Comparison of ENCODE assay signal across 2 cellular contexts in genomic region chr21:28899744-28900143, GRCh38.
TF ChIP-seq lines count a peak whose summit lies in the region.

No MANE protein-coding gene starts in this region.

TF ChIP-seq in IMR-90, 13 proteins besides CTCF, POLR2A, EP300 and RAD21 (continued from another document):
- TF ChIP-seq ELK1 (IDR thresholded peaks at IDR 0.05; ENCODE audit: borderline replicate concordance, low read depth, low read length) (no peak), USF2 (IDR thresholded peaks at IDR 0.05; ENCODE audit: low read depth, low read length) (no peak), CEBPB (IDR thresholded peaks at IDR 0.05; ENCODE audit: low read depth, low read length) (peak; percentile 41; the same call in 1 of the 2 replicates)

TF ChIP-seq in K562, 482 proteins besides CTCF, POLR2A, EP300 and RAD21 (continued from another document and continues in another):
- no peak for TF ChIP-seq HES1 (IDR thresholded peaks at IDR 0.05; ENCODE audit: low read depth)
- TF ChIP-seq, protein P1, sequence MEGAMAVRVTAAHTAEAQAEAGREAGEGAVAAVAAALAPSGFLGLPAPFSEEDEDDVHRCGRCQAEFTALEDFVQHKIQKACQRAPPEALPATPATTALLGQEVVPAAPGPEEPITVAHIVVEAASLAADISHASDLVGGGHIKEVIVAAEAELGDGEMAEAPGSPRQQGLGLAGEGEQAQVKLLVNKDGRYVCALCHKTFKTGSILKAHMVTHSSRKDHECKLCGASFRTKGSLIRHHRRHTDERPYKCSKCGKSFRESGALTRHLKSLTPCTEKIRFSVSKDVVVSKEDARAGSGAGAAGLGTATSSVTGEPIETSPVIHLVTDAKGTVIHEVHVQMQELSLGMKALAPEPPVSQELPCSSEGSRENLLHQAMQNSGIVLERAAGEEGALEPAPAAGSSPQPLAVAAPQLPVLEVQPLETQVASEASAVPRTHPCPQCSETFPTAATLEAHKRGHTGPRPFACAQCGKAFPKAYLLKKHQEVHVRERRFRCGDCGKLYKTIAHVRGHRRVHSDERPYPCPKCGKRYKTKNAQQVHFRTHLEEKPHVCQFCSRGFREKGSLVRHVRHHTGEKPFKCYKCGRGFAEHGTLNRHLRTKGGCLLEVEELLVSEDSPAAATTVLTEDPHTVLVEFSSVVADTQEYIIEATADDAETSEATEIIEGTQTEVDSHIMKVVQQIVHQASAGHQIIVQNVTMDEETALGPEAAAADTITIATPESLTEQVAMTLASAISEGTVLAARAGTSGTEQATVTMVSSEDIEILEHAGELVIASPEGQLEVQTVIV (CRISPR knock-in tag; IDR thresholded peaks at IDR 0.05; ENCODE audit: borderline replicate concordance): no peak
- TF ChIP-seq BRF1 (IDR thresholded peaks at IDR 0.05; ENCODE audit: borderline replicate concordance, extremely low read depth, insufficient read length): no peak
- TF ChIP-seq SOX6 (IDR thresholded peaks at IDR 0.05): peak; percentile 71
- TF ChIP-seq PYGO2 (tag; IDR thresholded peaks at IDR 0.05): no peak
- TF ChIP-seq ERF (CRISPR knock-in tag; IDR thresholded peaks at IDR 0.05): no peak
- peak; percentile 18 for TF ChIP-seq MEIS2 (IDR thresholded peaks at IDR 0.05; ENCODE audit: partially characterized antibody)
- peak; percentile 47; the same call in 1 of the 2 replicates for TF ChIP-seq JUN (IDR thresholded peaks at IDR 0.05; ENCODE audit: borderline replicate concordance, low read depth, low read length)
- TF ChIP-seq JUN (CRISPR knock-in tag; IDR thresholded peaks at IDR 0.05; ENCODE audit: borderline replicate concordance): no peak
- peak; percentile 90 for TF ChIP-seq FOXJ2 (tag; IDR thresholded peaks at IDR 0.05)
- peak; percentile 19; the same call in 1 of the 2 replicates for TF ChIP-seq RFX1 (IDR thresholded peaks at IDR 0.05)
- no peak for TF ChIP-seq RHOXF2B (CRISPR knock-in tag; conservative IDR thresholded peaks at IDR 0.05)
- TF ChIP-seq NCOA1 (IDR thresholded peaks at IDR 0.05; ENCODE audit: low read depth): no peak
- TF ChIP-seq, protein P2, sequence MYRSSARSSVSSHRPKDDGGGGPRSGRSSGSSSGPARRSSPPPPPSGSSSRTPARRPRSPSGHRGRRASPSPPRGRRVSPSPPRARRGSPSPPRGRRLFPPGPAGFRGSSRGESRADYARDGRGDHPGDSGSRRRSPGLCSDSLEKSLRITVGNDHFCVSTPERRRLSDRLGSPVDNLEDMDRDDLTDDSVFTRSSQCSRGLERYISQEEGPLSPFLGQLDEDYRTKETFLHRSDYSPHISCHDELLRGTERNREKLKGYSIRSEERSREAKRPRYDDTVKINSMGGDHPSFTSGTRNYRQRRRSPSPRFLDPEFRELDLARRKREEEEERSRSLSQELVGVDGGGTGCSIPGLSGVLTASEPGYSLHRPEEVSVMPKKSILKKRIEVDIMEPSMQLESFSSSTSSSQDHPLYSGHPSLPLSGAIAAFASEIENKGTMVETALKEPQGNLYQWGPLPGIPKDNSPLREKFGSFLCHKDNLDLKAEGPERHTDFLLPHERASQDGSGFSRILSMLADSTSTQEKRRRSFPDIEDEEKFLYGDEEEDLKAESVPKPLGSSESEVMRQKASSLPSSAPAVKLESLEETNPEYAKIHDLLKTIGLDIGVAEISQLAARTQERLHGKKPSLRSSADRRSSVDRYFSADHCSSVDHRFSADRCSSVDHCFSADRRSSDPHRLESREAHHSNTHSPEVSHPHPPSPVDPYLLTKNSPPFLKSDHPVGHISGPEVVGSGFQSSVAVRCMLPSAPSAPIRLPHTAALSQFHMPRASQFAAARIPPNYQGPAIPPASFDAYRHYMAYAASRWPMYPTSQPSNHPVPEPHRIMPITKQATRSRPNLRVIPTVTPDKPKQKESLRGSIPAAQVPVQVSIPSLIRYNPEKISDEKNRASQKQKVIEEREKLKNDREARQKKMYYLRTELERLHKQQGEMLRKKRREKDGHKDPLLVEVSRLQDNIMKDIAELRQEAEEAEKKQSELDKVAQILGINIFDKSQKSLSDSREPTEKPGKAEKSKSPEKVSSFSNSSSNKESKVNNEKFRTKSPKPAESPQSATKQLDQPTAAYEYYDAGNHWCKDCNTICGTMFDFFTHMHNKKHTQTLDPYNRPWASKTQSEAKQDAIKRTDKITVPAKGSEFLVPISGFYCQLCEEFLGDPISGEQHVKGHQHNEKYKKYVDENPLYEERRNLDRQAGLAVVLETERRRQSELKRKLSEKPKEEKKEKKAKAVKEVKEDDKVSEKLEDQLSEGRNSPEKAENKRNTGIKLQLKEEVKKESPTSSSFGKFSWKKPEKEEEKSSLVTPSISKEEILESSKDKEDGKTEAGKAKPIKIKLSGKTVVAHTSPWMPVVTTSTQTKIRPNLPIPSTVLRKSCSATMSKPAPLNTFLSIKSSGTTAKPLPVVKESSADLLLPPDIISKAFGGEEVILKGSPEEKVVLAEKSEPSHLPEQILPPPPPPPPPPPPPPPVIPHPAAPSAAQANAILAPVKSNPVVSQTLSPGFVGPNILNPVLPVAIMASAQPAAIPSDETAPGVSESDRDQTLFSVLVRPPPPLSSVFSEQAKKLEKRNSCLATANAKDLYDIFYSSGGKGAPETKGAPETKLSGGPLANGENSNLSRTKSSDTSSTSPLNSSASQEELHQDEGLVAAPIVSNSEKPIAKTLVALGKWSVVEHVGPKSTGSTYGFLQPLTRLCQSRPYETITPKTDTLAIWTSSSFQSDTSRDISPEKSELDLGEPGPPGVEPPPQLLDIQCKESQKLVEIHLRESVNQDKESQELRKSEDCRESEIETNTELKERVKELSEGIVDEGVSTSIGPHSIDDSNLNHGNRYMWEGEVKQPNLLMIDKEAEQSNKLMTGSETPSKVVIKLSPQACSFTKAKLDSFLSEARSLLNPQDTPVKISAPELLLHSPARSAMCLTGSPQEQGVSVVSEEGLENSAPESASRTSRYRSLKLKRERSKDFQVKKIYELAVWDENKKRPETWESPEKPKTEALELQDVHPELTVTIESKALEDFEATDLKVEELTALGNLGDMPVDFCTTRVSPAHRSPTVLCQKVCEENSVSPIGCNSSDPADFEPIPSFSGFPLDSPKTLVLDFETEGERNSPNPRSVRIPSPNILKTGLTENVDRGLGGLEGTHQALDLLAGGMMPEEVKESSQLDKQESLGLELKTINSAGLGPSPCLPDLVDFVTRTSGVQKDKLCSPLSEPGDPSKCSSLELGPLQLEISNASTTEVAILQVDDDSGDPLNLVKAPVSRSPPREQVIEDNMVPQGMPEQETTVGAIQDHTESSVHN (IDR thresholded peaks at IDR 0.05; ENCODE audit: borderline replicate concordance in 1 of 2, low read depth in 1 of 2): no peak
- no peak for TF ChIP-seq GMEB1 (CRISPR knock-in tag; IDR thresholded peaks at IDR 0.05)
- peak; percentile 63; the same call in 1 of the 2 replicates for TF ChIP-seq ATF3 (IDR thresholded peaks at IDR 0.05)
- TF ChIP-seq ATF3 (CRISPR knock-in tag; conservative IDR thresholded peaks at IDR 0.05): no peak
- no peak for TF ChIP-seq HDGF (IDR thresholded peaks at IDR 0.05)
- TF ChIP-seq, protein P3, sequence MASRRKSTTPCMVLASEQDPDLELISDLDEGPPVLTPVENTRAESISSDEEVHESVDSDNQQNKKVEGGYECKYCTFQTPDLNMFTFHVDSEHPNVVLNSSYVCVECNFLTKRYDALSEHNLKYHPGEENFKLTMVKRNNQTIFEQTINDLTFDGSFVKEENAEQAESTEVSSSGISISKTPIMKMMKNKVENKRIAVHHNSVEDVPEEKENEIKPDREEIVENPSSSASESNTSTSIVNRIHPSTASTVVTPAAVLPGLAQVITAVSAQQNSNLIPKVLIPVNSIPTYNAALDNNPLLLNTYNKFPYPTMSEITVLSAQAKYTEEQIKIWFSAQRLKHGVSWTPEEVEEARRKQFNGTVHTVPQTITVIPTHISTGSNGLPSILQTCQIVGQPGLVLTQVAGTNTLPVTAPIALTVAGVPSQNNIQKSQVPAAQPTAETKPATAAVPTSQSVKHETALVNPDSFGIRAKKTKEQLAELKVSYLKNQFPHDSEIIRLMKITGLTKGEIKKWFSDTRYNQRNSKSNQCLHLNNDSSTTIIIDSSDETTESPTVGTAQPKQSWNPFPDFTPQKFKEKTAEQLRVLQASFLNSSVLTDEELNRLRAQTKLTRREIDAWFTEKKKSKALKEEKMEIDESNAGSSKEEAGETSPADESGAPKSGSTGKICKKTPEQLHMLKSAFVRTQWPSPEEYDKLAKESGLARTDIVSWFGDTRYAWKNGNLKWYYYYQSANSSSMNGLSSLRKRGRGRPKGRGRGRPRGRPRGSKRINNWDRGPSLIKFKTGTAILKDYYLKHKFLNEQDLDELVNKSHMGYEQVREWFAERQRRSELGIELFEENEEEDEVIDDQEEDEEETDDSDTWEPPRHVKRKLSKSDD (conservative IDR thresholded peaks at IDR 0.05; ENCODE audit: low read length): no peak
- TF ChIP-seq CXXC5 (CRISPR knock-in tag; IDR thresholded peaks at IDR 0.05): no peak
- no peak for TF ChIP-seq MAFG (tag; conservative IDR thresholded peaks at IDR 0.05)
- no peak for TF ChIP-seq TAF9B (IDR thresholded peaks at IDR 0.05; ENCODE audit: partially characterized antibody)
- TF ChIP-seq U2AF1 (optimal IDR thresholded peaks at IDR 0.05; ENCODE audit: low read depth, low read length): no peak
- TF ChIP-seq, protein P4, sequence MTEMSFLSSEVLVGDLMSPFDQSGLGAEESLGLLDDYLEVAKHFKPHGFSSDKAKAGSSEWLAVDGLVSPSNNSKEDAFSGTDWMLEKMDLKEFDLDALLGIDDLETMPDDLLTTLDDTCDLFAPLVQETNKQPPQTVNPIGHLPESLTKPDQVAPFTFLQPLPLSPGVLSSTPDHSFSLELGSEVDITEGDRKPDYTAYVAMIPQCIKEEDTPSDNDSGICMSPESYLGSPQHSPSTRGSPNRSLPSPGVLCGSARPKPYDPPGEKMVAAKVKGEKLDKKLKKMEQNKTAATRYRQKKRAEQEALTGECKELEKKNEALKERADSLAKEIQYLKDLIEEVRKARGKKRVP (CRISPR knock-in tag; IDR thresholded peaks at IDR 0.05): peak; percentile 67; the same call in 1 of the 2 replicates
- TF ChIP-seq ZNF780A (CRISPR knock-in tag; IDR thresholded peaks at IDR 0.05): no peak
- no peak for TF ChIP-seq ZBTB11 (CRISPR knock-in tag; IDR thresholded peaks at IDR 0.05)
- no peak for TF ChIP-seq ZNF121 (CRISPR knock-in tag; conservative IDR thresholded peaks at IDR 0.05)
- TF ChIP-seq HNRNPL (IDR thresholded peaks at IDR 0.05; ENCODE audit: low read depth, low read length): no peak
- no peak for TF ChIP-seq LCOR (CRISPR knock-in tag; IDR thresholded peaks at IDR 0.05)
- TF ChIP-seq DNMT1 (IDR thresholded peaks at IDR 0.05): no peak
- TF ChIP-seq, protein P5, sequence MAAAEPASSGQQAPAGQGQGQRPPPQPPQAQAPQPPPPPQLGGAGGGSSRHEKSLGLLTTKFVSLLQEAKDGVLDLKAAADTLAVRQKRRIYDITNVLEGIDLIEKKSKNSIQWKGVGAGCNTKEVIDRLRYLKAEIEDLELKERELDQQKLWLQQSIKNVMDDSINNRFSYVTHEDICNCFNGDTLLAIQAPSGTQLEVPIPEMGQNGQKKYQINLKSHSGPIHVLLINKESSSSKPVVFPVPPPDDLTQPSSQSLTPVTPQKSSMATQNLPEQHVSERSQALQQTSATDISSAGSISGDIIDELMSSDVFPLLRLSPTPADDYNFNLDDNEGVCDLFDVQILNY (CRISPR knock-in tag; IDR thresholded peaks at IDR 0.05): no peak
- TF ChIP-seq PTTG1 (tag; IDR thresholded peaks at IDR 0.05; ENCODE audit: low read depth): no peak
- TF ChIP-seq MXD1 (CRISPR knock-in tag; IDR thresholded peaks at IDR 0.05; ENCODE audit: borderline replicate concordance, poor library complexity, severe bottlenecking): no peak
- no peak for TF ChIP-seq BRD9 (IDR thresholded peaks at IDR 0.05; ENCODE audit: low read depth, partially characterized antibody)
- TF ChIP-seq GATA2 (CRISPR knock-in tag; IDR thresholded peaks at IDR 0.05): no peak
